In genomic region chr10:103678104-103678526, GRCh38 we compare ENCODE assay signal across 9 cellular contexts.
DNase-seq lines count a peak whose midpoint lies in the region; ATAC-seq and TF ChIP-seq lines count a peak whose summit lies in the region.
"Had no signal": no experiment of that assay in that cellular context is flagged by ENCODE, and none has a peak within 500 bp of the region (broad histone marks: within the 10 kb centered on the region; RNA-seq: fewer than 3 reads in every experiment).

No MANE protein-coding gene starts in this region.

- peak overlapping the region; percentile 59 for H3K27ac Mint-ChIP-seq in Caco-2 (ENCODE audit: unreplicated experiment)
- peak overlapping the region in 1 of 2 donors; percentile 29 for H3K27ac Mint-ChIP-seq in natural killer cell treated with Interleukin-12 subunit alpha and Interleukin-12 subunit beta and Interleukin-15 and Interleukin-18, amount 100 ng/mL, for 72 hours

- H3K4me3 ChIP-seq in Caco-2 (ENCODE audit: low read depth, low read length) (no peak overlapping the region), esophagus muscularis mucosa (peak overlapping the region; percentile 10 to 46 (median 28))
- H3K4me3 ChIP-seq: K562 had no signal

- no peaks in the 10 kb centered on the region for H3K36me3 ChIP-seq in Caco-2 (ENCODE audit: control insufficient read depth, insufficient read depth, low read length)
- no peaks in the 10 kb centered on the region for H3K36me3 ChIP-seq in esophagus muscularis mucosa

- intact Hi-C loops in Caco-2 (cut with micrococcal nuclease; ENCODE audit: unreplicated experiment) = no loop called here
- intact Hi-C loops in esophagus muscularis mucosa (cut with DNase I) = no loop called here

- H3K27me3 ChIP-seq in Caco-2 (replicated peaks; ENCODE audit: control insufficient read depth, insufficient read depth, low read length) (no peaks in the 10 kb centered on the region), esophagus muscularis mucosa (no peaks in the 10 kb centered on the region)

- H3K9me3 ChIP-seq in Caco-2 = no peaks in the 10 kb centered on the region
- no peaks in the 10 kb centered on the region for H3K9me3 ChIP-seq in esophagus muscularis mucosa

- CTCF ChIA-PET in Caco-2 (lab: Charles Lee) = no interaction called here

- no peak overlapping the region for H3K4me3 Mint-ChIP-seq in Caco-2 (ENCODE audit: unreplicated experiment)
- H3K4me3 Mint-ChIP-seq in natural killer cell treated with Interleukin-12 subunit alpha and Interleukin-12 subunit beta and Interleukin-15 and Interleukin-18, amount 100 ng/mL, for 72 hours = no peak overlapping the region

- TF ChIP-seq POLR2A in esophagus muscularis mucosa (IDR thresholded peaks at IDR 0.05; ENCODE audit: low read depth) = peak; percentile 35

- no peaks in the 10 kb centered on the region for H3K4me1 Mint-ChIP-seq in Caco-2 (ENCODE audit: low read depth, unreplicated experiment)
- peaks cover 0 to 8% of the 10 kb centered on the region in 2 donors for H3K4me1 Mint-ChIP-seq in natural killer cell treated with Interleukin-12 subunit alpha and Interleukin-12 subunit beta and Interleukin-15 and Interleukin-18, amount 100 ng/mL, for 72 hours (ENCODE audit: low read depth in 2 of 2)

- no peaks in the 10 kb centered on the region for H3K9me3 Mint-ChIP-seq in Caco-2 (ENCODE audit: unreplicated experiment)
- H3K9me3 Mint-ChIP-seq in natural killer cell treated with Interleukin-12 subunit alpha and Interleukin-12 subunit beta and Interleukin-15 and Interleukin-18, amount 100 ng/mL, for 72 hours = no peaks in the 10 kb centered on the region

- ATAC-seq in GM21526 (IDR thresholded peaks at IDR 0.05; ENCODE audit: low FRiP score, unreplicated experiment) = peak; percentile 81
- peak; percentile 78 to 84 for ATAC-seq in natural killer cell treated with Interleukin-12 subunit alpha and Interleukin-12 subunit beta and Interleukin-15 and Interleukin-18, amount 100 ng/mL, for 72 hours
- ATAC-seq: K562 had no signal

- peak overlapping the region; percentile 49 to 83 (median 72) for H3K27ac ChIP-seq in esophagus muscularis mucosa (replicated peaks in 1 of 4)

- H3K4me1 ChIP-seq in Caco-2 = peaks cover 32% of the 10 kb centered on the region
- H3K4me1 ChIP-seq in esophagus muscularis mucosa = peaks cover 34 to 66% (median 46%) of the 10 kb centered on the region in 4 donors

- POLR2A ChIA-PET in Caco-2 (lab: Charles Lee) = no interaction called here

- no peak for TF ChIP-seq EP300 in esophagus muscularis mucosa (IDR thresholded peaks at IDR 0.05)

- 25% methylated on average over 13 of the region's 16 CpGs for WGBS in esophagus muscularis mucosa

- no peaks in the 10 kb centered on the region for H3K27me3 Mint-ChIP-seq in Caco-2 (ENCODE audit: insufficient read depth, unreplicated experiment)
- no peaks in the 10 kb centered on the region for H3K27me3 Mint-ChIP-seq in natural killer cell treated with Interleukin-12 subunit alpha and Interleukin-12 subunit beta and Interleukin-15 and Interleukin-18, amount 100 ng/mL, for 72 hours

- DNase-seq in Caco-2 (no peak), NCI-H1436 treated with DMSO at 0.1 percent for 48 hours (lab: John Stamatoyannopoulos, UW) (peak; percentile 15), activated T-cell treated with anti-CD3 and anti-CD28 coated beads for 4 hours (peak; percentile 73), esophagus muscularis mucosa (ENCODE audit: extremely low spot score) (no peak), DMS 273 treated with DMSO at 0.1 percent for 48 hours (lab: John Stamatoyannopoulos, UW) (no peak)
- DNase-seq in natural killer cell treated with Interleukin-12 subunit alpha and Interleukin-12 subunit beta and Interleukin-15 and Interleukin-18, amount 100 ng/mL, for 72 hours (ENCODE audit: low spot score) = peak; percentile 71
- DNase-seq in stimulated activated naive CD4-positive, alpha-beta T cell treated with Interleukin-2 at 50 U/mL for 16 hours (lab: John Stamatoyannopoulos, UW) = peak; percentile 87

- TF ChIP-seq CTCF in Caco-2 (IDR thresholded peaks at IDR 0.05; ENCODE audit: insufficient read depth in 1 of 2, low read depth in 1 of 2, low read length in 1 of 2, severe bottlenecking in 1 of 2, unreplicated experiment in 1 of 2) (no peak), esophagus muscularis mucosa (IDR thresholded peaks at IDR 0.05) (no peak)

- H3K36me3 Mint-ChIP-seq in Caco-2 (ENCODE audit: insufficient read depth, unreplicated experiment) = no peaks in the 10 kb centered on the region
- no peaks in the 10 kb centered on the region for H3K36me3 Mint-ChIP-seq in natural killer cell treated with Interleukin-12 subunit alpha and Interleukin-12 subunit beta and Interleukin-15 and Interleukin-18, amount 100 ng/mL, for 72 hours

- no TSS peak for BruUV-seq in Caco-2 (replicated peaks; lab: Mats Ljungman, UMichigan)

Comparison
In these comparisons a context has a peak if more than half of its experiments do, and no peak if none do; other contexts are left out.
1. DNase-seq: peak in NCI-H1436 treated with DMSO at 0.1 percent for 48 hours (single experiment), activated T-cell treated with anti-CD3 and anti-CD28 coated beads for 4 hours (single experiment), natural killer cell treated with Interleukin-12 subunit alpha and Interleukin-12 subunit beta and Interleukin-15 and Interleukin-18, amount 100 ng/mL, for 72 hours (single experiment) and stimulated activated naive CD4-positive, alpha-beta T cell treated with Interleukin-2 at 50 U/mL for 16 hours (single experiment); none in Caco-2 (0 of 2), esophagus muscularis mucosa (single experiment) and DMS 273 treated with DMSO at 0.1 percent for 48 hours (single experiment).